22 cellular contexts compared by ENCODE assay signal in genomic region chr10:77448226-77448625, GRCh38.
"Had no signal": no experiment of that assay in that cellular context is flagged by ENCODE, and none has a peak within 500 bp of the region (broad histone marks: within the 10 kb centered on the region; RNA-seq: fewer than 3 reads in every experiment).

No MANE protein-coding gene starts in this region.

- DNase-seq: activated CD4-positive, alpha-beta T cell treated with anti-CD3 and anti-CD28 coated beads for 1 hour; activated CD4-positive, alpha-beta T cell treated with anti-CD3 and anti-CD28 coated beads, Interleukin-2, amount 50 U/mL, for 1 hour; activated CD8-positive, alpha-beta T cell treated with anti-CD3 and anti-CD28 coated beads, Interleukin-2, amount 10 ng/mL, durations not matched to agents 7 days and 5 days; activated gamma-delta T cell; activated naive CD4-positive, alpha-beta T cell treated with anti-CD3 and anti-CD28 coated beads, Interleukin-2, amount 50 U/mL, for 16 hours; activated naive CD8-positive, alpha-beta T cell treated with anti-CD3 and anti-CD28 coated beads, Interleukin-2, amount 50 U/mL, for 24 hours; dermis blood vessel endothelial cell; effector memory CD4-positive, alpha-beta T cell; foreskin melanocyte; glutamatergic neuron; left ventricle myocardium superior; mammary epithelial cell; midbrain; right lobe of liver; stimulated activated CD4-positive, alpha-beta T cell treated with anti-CD3 and anti-CD28 coated beads, Interleukin-15, amount 100 ng/mL, for 24 hours; T-helper 1 cell; upper lobe of left lung had no signal

- ATAC-seq: activated CD8-positive, alpha-beta T cell treated with anti-CD3 and anti-CD28 coated beads, Interleukin-2, amount 10 ng/mL, durations not matched to agents 7 days and 5 days; activated naive CD8-positive, alpha-beta T cell treated with anti-CD3 and anti-CD28 coated beads, Interleukin-2, amount 50 U/mL, for 24 hours; left ventricle myocardium superior; natural killer cell treated with Interleukin-12 subunit alpha and Interleukin-12 subunit beta and Interleukin-15 and Interleukin-18, amount 100 ng/mL, for 72 hours; right lobe of liver; stimulated activated memory B cell treated with anti-CD40 and anti-IgM and Interleukin-4, amounts not matched to agents 10 μg/mL and 1 μg/mL and 100 μg/mL, for 72 hours had no signal

- H3K9me3 ChIP-seq: right lobe of liver, thoracic aorta, upper lobe of left lung had no signal

- H3K27ac ChIP-seq: cardiac muscle cell, right lobe of liver, thoracic aorta, upper lobe of left lung had no signal

- H3K27me3 ChIP-seq: cardiac muscle cell, right lobe of liver, upper lobe of left lung had no signal

- H3K4me2 ChIP-seq: smooth muscle cell had no signal

- H3K4me3 ChIP-seq: cardiac muscle cell, right lobe of liver, smooth muscle cell, thoracic aorta, upper lobe of left lung had no signal

- H3K4me1 ChIP-seq: upper lobe of left lung had no signal

- H3K36me3 ChIP-seq: cardiac muscle cell, right lobe of liver, thoracic aorta, upper lobe of left lung had no signal
